Comparison of ENCODE assay signal across 23 cellular contexts in genomic region chr12:95984685-95985084, GRCh38. TPM values are rescaled to one million over a fixed set of nuclear protein-coding genes. Genes with fewer than 3 reads are reported as not detected.
"Had no signal": no experiment of that assay in that cellular context is flagged by ENCODE, and none has a peak within 500 bp of the region (broad histone marks: within the 10 kb centered on the region; RNA-seq: fewer than 3 reads in every experiment).

No MANE protein-coding gene starts in this region.

- H3K36me3 ChIP-seq: SJSA1 had no signal

- DNase-seq: Kasumi-1, NCI-H1092 treated with DMSO at 0.1 percent for 48 hours, NCI-H1436, NCI-H187, NCI-H2029, NCI-H2081 treated with DMSO at 0.1 percent for 48 hours, NCI-H2171, NCI-H226, NCI-H446, NCI-H510A, NCI-H524 treated with DMSO at 0.1 percent for 48 hours, NCI-H69, NCI-H774, Right ventricle myocardium superior, RPMI8226, SIG-M5 had no signal

- H3K9ac ChIP-seq: KMS-11 had no signal

- H3K4me1 ChIP-seq: SJSA1 had no signal

- H3K4me2 ChIP-seq: KMS-11 had no signal

- H3K4me3 ChIP-seq: SJSA1, SK-N-MC had no signal

- FAIRE-seq: HTR-8/SVneo, RCC 7860 had no signal

- H3K27ac ChIP-seq: HL-60, KMS-11, SJSA1, SK-N-MC had no signal

RNA-seq across cellular contexts. Expression of gene HAL, which starts 11.5 kb away (rescaled TPM):
- total RNA-seq: M059J had no signal

RNA-seq across cellular contexts. Expression of gene CCDC38, which starts 42.3 kb away (rescaled TPM):
- total RNA-seq: M059J had no signal
